9 cellular contexts compared by ENCODE assay signal in genomic region chr1:110083453-110084225, GRCh38. TPM values are rescaled to one million over a fixed set of nuclear protein-coding genes. Genes with fewer than 3 reads are reported as not detected.
DNase-seq lines count a peak whose midpoint lies in the region; ATAC-seq, FAIRE-seq and TF ChIP-seq lines count a peak whose summit lies in the region.
"Had no signal": no experiment of that assay in that cellular context is flagged by ENCODE, and none has a peak within 500 bp of the region (broad histone marks: within the 10 kb centered on the region; RNA-seq: fewer than 3 reads in every experiment).

No MANE protein-coding gene starts in this region.

- TF ChIP-seq POLR2A in gastroesophageal sphincter (IDR thresholded peaks at IDR 0.05) = no peak

- peak overlapping the region; percentile 73 to 94 (median 86) for H3K4me3 Mint-ChIP-seq in CD4-positive, CD25-positive, alpha-beta regulatory T cell

- WGBS in gastroesophageal sphincter (ENCODE audit: low coverage in 1 of 2), 2 donors = 15 to 23% methylated on average over 8 to 13 of the region's 47 CpGs
- 52% methylated on average over 39 to 47 of the region's 47 CpGs for WGBS in pancreas, 2 donors

- no peak for DNase-seq in CD4-positive, CD25-positive, alpha-beta regulatory T cell
- DNase-seq in NT2/D1 (ENCODE audit: low read depth, low spot score) (no peak), pancreas (no peak), urothelium cell line (ENCODE audit: low spot score) (no peak), NCI-H345 (lab: John Stamatoyannopoulos, UW) (no peak)

- peaks cover 0 to 3% (median 0%) of the 10 kb centered on the region in 7 donors for H3K9me3 Mint-ChIP-seq in CD4-positive, CD25-positive, alpha-beta regulatory T cell

- no peak overlapping the region for H3K27ac Mint-ChIP-seq in CD4-positive, CD25-positive, alpha-beta regulatory T cell

- H3K36me3 ChIP-seq in CD4-positive, CD25-positive, alpha-beta regulatory T cell (ENCODE audit: control insufficient read depth, insufficient read depth, low read length) = no peaks in the 10 kb centered on the region
- H3K36me3 ChIP-seq in NT2/D1 (ENCODE audit: insufficient read depth, insufficient read length, low read length) (no peaks in the 10 kb centered on the region), gastroesophageal sphincter (no peaks in the 10 kb centered on the region), pancreas (no peaks in the 10 kb centered on the region)

- peaks cover 18% of the 10 kb centered on the region for H3K4me1 ChIP-seq in CD4-positive, CD25-positive, alpha-beta regulatory T cell (ENCODE audit: control insufficient read depth, insufficient read depth, low read length, poor library complexity, severe bottlenecking)
- H3K4me1 ChIP-seq in NT2/D1 (ENCODE audit: insufficient read depth, insufficient read length) (peaks cover 7% of the 10 kb centered on the region), gastroesophageal sphincter (peaks cover 0 to 26% (median 6%) of the 10 kb centered on the region in 3 donors), pancreas (peaks cover 0 to 5% (median 4%) of the 10 kb centered on the region in 3 donors)

- FAIRE-seq in pancreas (lab: Jason Lieb, UNC) = no peak
- FAIRE-seq in urothelium cell line (lab: Jason Lieb, UNC) = no peak
- FAIRE-seq: islet of Langerhans had no signal

- peaks cover 78% of the 10 kb centered on the region for H3K27me3 Mint-ChIP-seq in CD4-positive, CD25-positive, alpha-beta regulatory T cell

- TF ChIP-seq EP300 in gastroesophageal sphincter (IDR thresholded peaks at IDR 0.05) = no peak

- peak overlapping the region; percentile 51 for H3K4me3 ChIP-seq in CD4-positive, CD25-positive, alpha-beta regulatory T cell (ENCODE audit: low read depth, low read length)
- H3K4me3 ChIP-seq in NT2/D1 (ENCODE audit: insufficient read length, low read depth) (peak overlapping the region; percentile 36), gastroesophageal sphincter (peak overlapping the region; percentile 57 to 74), pancreas (peak overlapping the region; percentile 48 to 64 (median 56))

- H3K4me1 Mint-ChIP-seq in CD4-positive, CD25-positive, alpha-beta regulatory T cell = peaks cover 5 to 18% (median 9%) of the 10 kb centered on the region in 4 donors

- H3K36me3 Mint-ChIP-seq in CD4-positive, CD25-positive, alpha-beta regulatory T cell = no peaks in the 10 kb centered on the region

- peak overlapping the region; percentile 73 for H3K9ac ChIP-seq in NT2/D1 (ENCODE audit: insufficient read length, low read depth)

- no peak for TF ChIP-seq CTCF in gastroesophageal sphincter (IDR thresholded peaks at IDR 0.05)
- no peak for TF ChIP-seq CTCF in pancreas (IDR thresholded peaks at IDR 0.05)

- H3K9me3 ChIP-seq in CD4-positive, CD25-positive, alpha-beta regulatory T cell (ENCODE audit: control insufficient read depth in 2 of 2, low read length in 2 of 2) = no peaks in the 10 kb centered on the region
- H3K9me3 ChIP-seq in NT2/D1 (ENCODE audit: insufficient read depth, low read length) (no peaks in the 10 kb centered on the region), gastroesophageal sphincter (no peaks in the 10 kb centered on the region), pancreas (no peaks in the 10 kb centered on the region)

- intact Hi-C loops in pancreas (cut with DNase I) = no loop called here

- peaks cover 36% of the 10 kb centered on the region for H3K27me3 ChIP-seq in CD4-positive, CD25-positive, alpha-beta regulatory T cell (ENCODE audit: control insufficient read depth, insufficient read depth, low read length)
- H3K27me3 ChIP-seq in NT2/D1 (ENCODE audit: insufficient read depth, insufficient read length) (peaks cover 94% of the 10 kb centered on the region), gastroesophageal sphincter (peaks cover 27% of the 10 kb centered on the region), pancreas (no peaks in the 10 kb centered on the region)

- ATAC-seq in CD4-positive, CD25-positive, alpha-beta regulatory T cell (ENCODE audit: low read depth in 2 of 2) = no peak
- ATAC-seq in gastroesophageal sphincter (peak; percentile 24), pancreas (peak in 3 of 4 donors; percentile 2 to 23 (median 18)), HG03095 (IDR thresholded peaks at IDR 0.05; ENCODE audit: unreplicated experiment) (no peak), GM21390 (IDR thresholded peaks at IDR 0.05; ENCODE audit: unreplicated experiment) (no peak)

- no peak overlapping the region for H3K27ac ChIP-seq in CD4-positive, CD25-positive, alpha-beta regulatory T cell (ENCODE audit: insufficient read depth, low read length, poor library complexity, severe bottlenecking)
- H3K27ac ChIP-seq in gastroesophageal sphincter = peak overlapping the region in 3 of 4 donors; percentile 77 to 87 (median 84)
- no peak overlapping the region for H3K27ac ChIP-seq in pancreas

RNA-seq across cellular contexts. Expression of gene ALX3, which starts 13.2 kb away (rescaled TPM):
- not detected for total RNA-seq in CD4-positive, CD25-positive, alpha-beta regulatory T cell
- polyA plus RNA-seq in CD4-positive, CD25-positive, alpha-beta regulatory T cell = not detected
- total RNA-seq in gastroesophageal sphincter (not detected), pancreas (not detected)
- polyA plus RNA-seq in pancreas = under 1 TPM in 1 of 2 donors, not detected in 1; 0.35 TPM

RNA-seq across cellular contexts. Expression of gene UBL4B, which starts 28.6 kb away (rescaled TPM):
- not detected for total RNA-seq in CD4-positive, CD25-positive, alpha-beta regulatory T cell
- not detected for polyA plus RNA-seq in CD4-positive, CD25-positive, alpha-beta regulatory T cell
- under 1 TPM in 2 of 4 donors, not detected in 2; 0.27 to 0.67 TPM for total RNA-seq in gastroesophageal sphincter
- not detected for total RNA-seq in pancreas
- polyA plus RNA-seq in pancreas = not detected

RNA-seq across cellular contexts. Expression of gene STRIP1, which starts 49.2 kb away (rescaled TPM):
- total RNA-seq in CD4-positive, CD25-positive, alpha-beta regulatory T cell = 83.3 TPM
- 10 to 100 TPM; 22.5 to 32.3 (median 25.7) TPM for polyA plus RNA-seq in CD4-positive, CD25-positive, alpha-beta regulatory T cell
- total RNA-seq in gastroesophageal sphincter (10 to 100 TPM; 29.3 to 46.9 (median 35.9) TPM), pancreas (10 to 100 TPM; 10.7 to 24.9 (median 13.1) TPM)
- polyA plus RNA-seq in pancreas = 10 to 100 TPM; 15.9 to 20.4 TPM

Comparison
In these comparisons a context has a peak if more than half of its experiments do, and no peak if none do; other contexts are left out.
1. ATAC-seq: peak in gastroesophageal sphincter (single experiment) and pancreas (3 of 4); none in CD4-positive, CD25-positive, alpha-beta regulatory T cell (0 of 2), HG03095 (single experiment) and GM21390 (single experiment).
2. H3K27ac ChIP-seq: peak in gastroesophageal sphincter (3 of 4); none in CD4-positive, CD25-positive, alpha-beta regulatory T cell (single experiment) and pancreas (0 of 4).
3. Peak in every context shown above with its lines, with median percentiles within 50 percentile points of each other: H3K4me3 ChIP-seq.